Comparison of ENCODE assay signal across 9 cellular contexts in the genomic region with DNA sequence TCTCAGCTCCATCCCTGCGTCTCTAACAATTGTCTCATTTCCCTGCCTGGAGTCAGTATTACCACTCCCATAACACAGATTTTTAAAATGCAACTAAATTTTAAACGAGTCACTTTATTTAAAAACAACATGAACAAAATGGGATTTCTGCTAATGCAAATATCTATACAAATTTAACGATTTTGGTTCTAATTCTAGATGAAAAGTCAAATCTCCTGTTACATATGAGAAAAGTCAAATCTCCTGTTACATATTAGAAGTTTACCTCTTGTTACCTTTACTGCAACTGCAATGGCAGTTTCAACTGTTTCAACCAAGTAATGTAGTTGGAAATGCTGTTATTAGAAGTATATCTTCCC. TPM values are rescaled to one million over a fixed set of nuclear protein-coding genes. Genes with fewer than 3 reads are reported as not detected.
DNase-seq lines count a peak whose midpoint lies in the region; ATAC-seq and TF ChIP-seq lines count a peak whose summit lies in the region.
"Had no signal": no experiment of that assay in that cellular context is flagged by ENCODE, and none has a peak within 500 bp of the region (broad histone marks: within the 10 kb centered on the region; RNA-seq: fewer than 3 reads in every experiment).

No MANE protein-coding gene starts in this region.

- peak overlapping the region; percentile 89 for H3K4me3 Mint-ChIP-seq in T-helper 1 cell treated with Interleukin-12 subunit alpha and Interleukin-12 subunit beta and Interleukin-4 antibody, amounts not matched to agents 30 μg/mL and 1 μg/mL, for 36 hours
- peak overlapping the region; percentile 86 for H3K4me3 Mint-ChIP-seq in activated CD4-positive, alpha-beta memory T cell treated with anti-CD3 and anti-CD28 coated beads, Interleukin-2, amount 10 ng/mL, durations not matched to agents 7 days and 5 days
- peak overlapping the region; percentile 88 for H3K4me3 Mint-ChIP-seq in stimulated activated memory B cell treated with anti-CD40 and anti-IgM and Interleukin-4, amounts not matched to agents 10 μg/mL and 1 μg/mL and 100 μg/mL, for 72 hours

- ATAC-seq in stimulated activated memory B cell treated with anti-CD40 and anti-IgM and Interleukin-4, amounts not matched to agents 10 μg/mL and 1 μg/mL and 100 μg/mL, for 72 hours: no peak
- ATAC-seq in HG02973 (IDR thresholded peaks at IDR 0.05; ENCODE audit: unreplicated experiment) (no peak), HG03354 (IDR thresholded peaks at IDR 0.05; ENCODE audit: poor library complexity, severe bottlenecking, unreplicated experiment) (no peak), GM19452 (IDR thresholded peaks at IDR 0.05; ENCODE audit: unreplicated experiment) (no peak)

- no peak overlapping the region for H3K27ac ChIP-seq in hepatocyte

- H3K36me3 Mint-ChIP-seq in T-helper 1 cell treated with Interleukin-12 subunit alpha and Interleukin-12 subunit beta and Interleukin-4 antibody, amounts not matched to agents 30 μg/mL and 1 μg/mL, for 36 hours (ENCODE audit: low read depth): peaks cover 38% of the 10 kb centered on the region
- peaks cover 39% of the 10 kb centered on the region for H3K36me3 Mint-ChIP-seq in activated CD4-positive, alpha-beta memory T cell treated with anti-CD3 and anti-CD28 coated beads, Interleukin-2, amount 10 ng/mL, durations not matched to agents 7 days and 5 days (ENCODE audit: low read depth)
- peaks cover 20% of the 10 kb centered on the region for H3K36me3 Mint-ChIP-seq in stimulated activated memory B cell treated with anti-CD40 and anti-IgM and Interleukin-4, amounts not matched to agents 10 μg/mL and 1 μg/mL and 100 μg/mL, for 72 hours

- no peak for TF ChIP-seq CTCF in hepatocyte (IDR thresholded peaks at IDR 0.05; ENCODE audit: poor library complexity)

- H3K4me1 ChIP-seq in hepatocyte (ENCODE audit: insufficient read depth): no peaks in the 10 kb centered on the region

- H2AFZ ChIP-seq in hepatocyte: peak overlapping the region; percentile 93

- no peaks in the 10 kb centered on the region for H3K36me3 ChIP-seq in hepatocyte (replicated peaks; ENCODE audit: insufficient read depth, low read depth)

- peaks cover 30% of the 10 kb centered on the region for H3K4me1 Mint-ChIP-seq in T-helper 1 cell treated with Interleukin-12 subunit alpha and Interleukin-12 subunit beta and Interleukin-4 antibody, amounts not matched to agents 30 μg/mL and 1 μg/mL, for 36 hours (ENCODE audit: low read depth)
- peaks cover 35% of the 10 kb centered on the region for H3K4me1 Mint-ChIP-seq in activated CD4-positive, alpha-beta memory T cell treated with anti-CD3 and anti-CD28 coated beads, Interleukin-2, amount 10 ng/mL, durations not matched to agents 7 days and 5 days
- peaks cover 13% of the 10 kb centered on the region for H3K4me1 Mint-ChIP-seq in stimulated activated memory B cell treated with anti-CD40 and anti-IgM and Interleukin-4, amounts not matched to agents 10 μg/mL and 1 μg/mL and 100 μg/mL, for 72 hours

- DNase-seq in T-helper 1 cell (no peak), hepatocyte (ENCODE audit: low spot score) (no peak)
- no peak for DNase-seq in activated CD4-positive, alpha-beta memory T cell treated with anti-CD3 and anti-CD28 coated beads, Interleukin-2, amount 10 ng/mL, durations not matched to agents 7 days and 5 days

- peak overlapping the region; percentile 31 for H3K4me3 ChIP-seq in hepatocyte

- H3K4me2 ChIP-seq in hepatocyte: peak overlapping the region; percentile 87

- H3K9me2 ChIP-seq in hepatocyte (replicated peaks; ENCODE audit: insufficient read depth): no peaks in the 10 kb centered on the region

- H3K27me3 Mint-ChIP-seq in T-helper 1 cell treated with Interleukin-12 subunit alpha and Interleukin-12 subunit beta and Interleukin-4 antibody, amounts not matched to agents 30 μg/mL and 1 μg/mL, for 36 hours (ENCODE audit: low read depth): peaks cover 3% of the 10 kb centered on the region
- peaks cover 4% of the 10 kb centered on the region for H3K27me3 Mint-ChIP-seq in activated CD4-positive, alpha-beta memory T cell treated with anti-CD3 and anti-CD28 coated beads, Interleukin-2, amount 10 ng/mL, durations not matched to agents 7 days and 5 days
- no peaks in the 10 kb centered on the region for H3K27me3 Mint-ChIP-seq in stimulated activated memory B cell treated with anti-CD40 and anti-IgM and Interleukin-4, amounts not matched to agents 10 μg/mL and 1 μg/mL and 100 μg/mL, for 72 hours

- POLR2A ChIA-PET in activated CD4-positive, alpha-beta memory T cell treated with anti-CD3 and anti-CD28 coated beads, Interleukin-2, amount 10 ng/mL, durations not matched to agents 7 days and 5 days (lab: Charles Lee): interaction anchor here (0.8 to 3.4 kb wide), 21 partner anchors 10 to 1202 kb away, joined by 3 to 32 read pairs (median 5); a partner anchor contains a TSS

- CTCF ChIA-PET in activated CD4-positive, alpha-beta memory T cell treated with anti-CD3 and anti-CD28 coated beads, Interleukin-2, amount 10 ng/mL, durations not matched to agents 7 days and 5 days (lab: Charles Lee): interaction anchor here (0.5 to 5.3 kb wide), 47 partner anchors 10 to 846 kb away, joined by 3 to 87 read pairs (median 5); a partner anchor contains a TSS

- H4K20me1 ChIP-seq in hepatocyte (ENCODE audit: insufficient read depth, poor library complexity, severe bottlenecking): no peaks in the 10 kb centered on the region

- peaks cover 38% of the 10 kb centered on the region for H3K9me3 Mint-ChIP-seq in T-helper 1 cell treated with Interleukin-12 subunit alpha and Interleukin-12 subunit beta and Interleukin-4 antibody, amounts not matched to agents 30 μg/mL and 1 μg/mL, for 36 hours
- peaks cover 35% of the 10 kb centered on the region for H3K9me3 Mint-ChIP-seq in activated CD4-positive, alpha-beta memory T cell treated with anti-CD3 and anti-CD28 coated beads, Interleukin-2, amount 10 ng/mL, durations not matched to agents 7 days and 5 days
- H3K9me3 Mint-ChIP-seq in stimulated activated memory B cell treated with anti-CD40 and anti-IgM and Interleukin-4, amounts not matched to agents 10 μg/mL and 1 μg/mL and 100 μg/mL, for 72 hours: peaks cover 21% of the 10 kb centered on the region

- no peaks in the 10 kb centered on the region for H3K27me3 ChIP-seq in hepatocyte

- WGBS in hepatocyte (ENCODE audit: low lambda C conversion rate, missing lambda C conversion rate): 47% methylated on average over 3 of the region's 3 CpGs

- H3K9me3 ChIP-seq in hepatocyte (ENCODE audit: low read depth): no peaks in the 10 kb centered on the region

- no peaks in the 10 kb centered on the region for H3K79me2 ChIP-seq in hepatocyte

- H3K27ac Mint-ChIP-seq in T-helper 1 cell treated with Interleukin-12 subunit alpha and Interleukin-12 subunit beta and Interleukin-4 antibody, amounts not matched to agents 30 μg/mL and 1 μg/mL, for 36 hours: peak overlapping the region; percentile 94
- peak overlapping the region; percentile 85 for H3K27ac Mint-ChIP-seq in activated CD4-positive, alpha-beta memory T cell treated with anti-CD3 and anti-CD28 coated beads, Interleukin-2, amount 10 ng/mL, durations not matched to agents 7 days and 5 days
- peak overlapping the region; percentile 98 for H3K27ac Mint-ChIP-seq in stimulated activated memory B cell treated with anti-CD40 and anti-IgM and Interleukin-4, amounts not matched to agents 10 μg/mL and 1 μg/mL and 100 μg/mL, for 72 hours

RNA-seq across cellular contexts. Expression of a gene that starts 0.6 kb away (rescaled TPM):
- total RNA-seq in activated CD4-positive, alpha-beta memory T cell treated with anti-CD3 and anti-CD28 coated beads, Interleukin-2, amount 10 ng/mL, durations not matched to agents 7 days and 5 days: 10 to 100 TPM; 23.0 to 23.1 TPM
- total RNA-seq in hepatocyte: 9.7 and 16.8 TPM in 2 replicates
- polyA plus RNA-seq in hepatocyte: 11.1 and 12.8 TPM in 2 replicates

RNA-seq across cellular contexts. Expression of a gene that starts 57.4 kb away (rescaled TPM):
- not detected for total RNA-seq in activated CD4-positive, alpha-beta memory T cell treated with anti-CD3 and anti-CD28 coated beads, Interleukin-2, amount 10 ng/mL, durations not matched to agents 7 days and 5 days
- total RNA-seq in hepatocyte: not detected in 2 replicates
- not detected in 2 replicates for polyA plus RNA-seq in hepatocyte
- total RNA-seq: subcutaneous adipose tissue had no signal
